ENCODE assay signal across 19 cellular contexts in genomic region chr6:139406577-139407343, GRCh38. TPM values are rescaled to one million over a fixed set of nuclear protein-coding genes. Genes with fewer than 3 reads are reported as not detected.
DNase-seq lines count a peak whose midpoint lies in the region; FAIRE-seq and TF ChIP-seq lines count a peak whose summit lies in the region.
"Had no signal": no experiment of that assay in that cellular context is flagged by ENCODE, and none has a peak within 500 bp of the region (broad histone marks: within the 10 kb centered on the region; RNA-seq: fewer than 3 reads in every experiment).

No MANE protein-coding gene starts in this region.

- H3K27ac ChIP-seq in skin epidermis, result peak overlapping the region in 11 of 21 experiments; percentile 20 to 43 (median 27)

- H3K4me3 ChIP-seq in bronchial epithelial cell (ENCODE audit: low read depth, low read length), result no peak overlapping the region
- H3K4me3 ChIP-seq in skin epidermis, result no peak overlapping the region

- peak; percentile 91 for FAIRE-seq in bronchial epithelial cell (lab: Jason Lieb, UNC)
- FAIRE-seq: D721Med had no signal

- TF ChIP-seq CTCF in bronchial epithelial cell (IDR thresholded peaks at IDR 0.05; ENCODE audit: insufficient read depth, low read length, severe bottlenecking), result no peak

- H3K27me3 ChIP-seq in bronchial epithelial cell (ENCODE audit: control insufficient read depth, insufficient read depth, low read length), result no peaks in the 10 kb centered on the region

- no peaks in the 10 kb centered on the region for H3K36me3 ChIP-seq in bronchial epithelial cell (ENCODE audit: control insufficient read depth, insufficient read depth, low read length)

- DNase-seq in M059J (ENCODE audit: low read depth), result peak; percentile 59
- DNase-seq in bronchial epithelial cell (ENCODE audit: low read depth), result peak; percentile 63
- peak; percentile 43 for DNase-seq in left kidney (ENCODE audit: low read depth, low spot score)
- no peak for DNase-seq in NCI-H1105 (lab: John Stamatoyannopoulos, UW)
- no peak for DNase-seq in T1000 (lab: John Stamatoyannopoulos, UW)
- DNase-seq in NCI-H524 treated with DMSO at 0.1 percent for 48 hours (lab: John Stamatoyannopoulos, UW), result no peak
- DNase-seq: activated naive CD8-positive, alpha-beta T cell treated with anti-CD3 and anti-CD28 coated beads, Interleukin-2, amount 50 U/mL, for 24 hours; effector memory CD4-positive, alpha-beta T cell; GDM1; KBM-7; left cardiac atrium; NCI-H2029 treated with DMSO at 0.1 percent for 48 hours; NCI-H526 treated with DMSO at 0.1 percent for 48 hours; nucleus accumbens; SIG-M5; stimulated activated CD4-positive, alpha-beta T cell treated with anti-CD3 and anti-CD28 coated beads, Interleukin-4, amount 100 ng/mL, for 1 hour; T-helper 2 cell had no signal

RNA-seq across cellular contexts. Expression of gene CITED2, which starts 32.3 kb away (rescaled TPM):
- 273 and 282 TPM in 2 replicates for total RNA-seq in M059J (2014; rRNA removed; shearing (Covaris generic))
- 10.3 and 12.3 TPM in 2 replicates for total RNA-seq in bronchial epithelial cell

Comparison
In these comparisons a context has a peak if more than half of its experiments do, and no peak if none do; other contexts are left out.
1. DNase-seq: peak in M059J (single experiment), bronchial epithelial cell (single experiment) and left kidney (single experiment); none in NCI-H1105 (single experiment), T1000 (single experiment) and NCI-H524 treated with DMSO at 0.1 percent for 48 hours (single experiment).
2. RNA of gene CITED2, which starts 32.3 kb away (total RNA-seq): 273 to 282 TPM in M059J; 10.3 to 12.3 TPM in bronchial epithelial cell; every median in the first group is over 10 times any median in the second.